Comparison of ENCODE assay signal across 10 cellular contexts in genomic region chr15:81809543-81809942, GRCh38.
DNase-seq lines count a peak whose midpoint lies in the region; ATAC-seq and TF ChIP-seq lines count a peak whose summit lies in the region.
"Had no signal": no experiment of that assay in that cellular context is flagged by ENCODE, and none has a peak within 500 bp of the region (broad histone marks: within the 10 kb centered on the region; RNA-seq: fewer than 3 reads in every experiment).

No MANE protein-coding gene starts in this region.

- no peak overlapping the region for H3K27ac Mint-ChIP-seq in progenitor cell of endocrine pancreas

- peak; percentile 47 for DNase-seq in NCI-H2107 treated with DMSO at 0.1 percent for 48 hours (lab: John Stamatoyannopoulos, UW; ENCODE audit: unreplicated experiment)
- DNase-seq in NCI-H2107 (lab: John Stamatoyannopoulos, UW), result no peak
- peak; percentile 77 for DNase-seq in NAMALWA (ENCODE audit: low spot score)
- DNase-seq in progenitor cell of endocrine pancreas (ENCODE audit: low spot score, unreplicated experiment), result no peak
- no peak for DNase-seq in GM19238 (ENCODE audit: insufficient read length, low spot score)
- DNase-seq in occipital lobe (lab: John Stamatoyannopoulos, UW), result no peak
- DNase-seq: cortex of kidney had no signal

- peaks cover 9% of the 10 kb centered on the region for H3K36me3 Mint-ChIP-seq in progenitor cell of endocrine pancreas (ENCODE audit: insufficient read depth)

- no peaks in the 10 kb centered on the region for H3K4me1 Mint-ChIP-seq in progenitor cell of endocrine pancreas (ENCODE audit: low read depth)

- H3K9me3 Mint-ChIP-seq in progenitor cell of endocrine pancreas (ENCODE audit: low read depth), result no peaks in the 10 kb centered on the region

- no peaks in the 10 kb centered on the region for H3K27me3 Mint-ChIP-seq in progenitor cell of endocrine pancreas

- ATAC-seq in GM18519 (IDR thresholded peaks at IDR 0.05; ENCODE audit: low FRiP score, unreplicated experiment), result no peak

- TF ChIP-seq CTCF in VCaP (conservative IDR thresholded peaks at IDR 0.05), result peak; percentile 80
- TF ChIP-seq CTCF in progenitor cell of endocrine pancreas (IDR thresholded peaks at IDR 0.05; ENCODE audit: unreplicated experiment), result peak; percentile 38

- no peak overlapping the region for H3K4me3 Mint-ChIP-seq in progenitor cell of endocrine pancreas (ENCODE audit: low read depth)

- no peak overlapping the region for H3K27ac ChIP-seq in VCaP
- H3K27ac ChIP-seq: BLaER1 treated with 17β-estradiol and CSF1 and Interleukin-3, amounts not matched to agents 10 nM and 100 nM had no signal

Comparison
In these comparisons a context has a peak if more than half of its experiments do, and no peak if none do; other contexts are left out.
1. DNase-seq: peak in NCI-H2107 treated with DMSO at 0.1 percent for 48 hours (single experiment) and NAMALWA (single experiment); none in NCI-H2107 (single experiment), progenitor cell of endocrine pancreas (single experiment), GM19238 (single experiment) and occipital lobe (single experiment).